In the genomic region with DNA sequence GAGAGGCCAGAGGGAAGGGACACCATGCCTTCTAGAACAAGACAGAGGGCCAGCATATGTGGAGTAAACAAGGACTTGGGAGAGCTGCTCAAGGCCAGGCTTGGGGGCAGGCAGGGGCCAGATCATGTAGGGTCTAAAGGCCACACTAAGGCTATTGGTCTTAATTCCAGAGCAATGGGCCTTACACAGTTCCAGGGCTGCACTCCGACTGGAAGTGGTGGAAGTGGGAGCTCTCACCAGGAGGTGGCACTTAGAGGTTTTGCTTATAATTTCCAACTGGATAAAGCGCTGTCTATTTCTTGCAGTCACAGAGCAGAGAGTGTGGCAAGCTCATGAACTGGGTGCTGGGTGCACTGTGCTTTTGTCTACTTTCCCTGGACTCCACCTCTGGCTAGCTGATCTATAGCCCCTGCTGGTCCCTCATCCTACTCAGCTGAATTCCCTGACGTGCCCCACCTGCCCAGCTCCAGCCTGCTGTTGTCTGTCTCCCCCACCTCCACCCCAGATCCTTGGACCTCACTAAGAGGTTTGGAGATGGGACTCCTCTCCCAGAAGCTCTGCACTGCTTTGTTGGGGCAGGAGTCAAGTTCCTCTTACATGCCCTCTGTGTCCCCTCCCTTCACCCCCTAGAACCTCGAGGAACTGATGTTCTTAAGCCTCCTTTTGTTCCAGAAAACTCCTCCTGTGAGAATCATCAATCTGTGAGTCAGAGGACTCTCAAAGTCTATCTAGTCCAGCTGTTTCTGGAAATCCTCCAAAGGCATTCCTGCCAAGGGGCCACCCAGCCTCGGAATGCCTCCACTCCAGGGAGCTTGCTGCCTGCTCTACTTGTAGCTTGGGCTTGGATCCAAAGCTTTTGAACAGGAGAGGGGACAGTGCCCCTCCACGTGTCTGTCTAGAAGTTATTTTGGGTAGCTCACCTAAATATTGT, we compare ENCODE assay signal across 12 cellular contexts. TPM values are rescaled to one million over a fixed set of nuclear protein-coding genes. Genes with fewer than 3 reads are reported as not detected.
DNase-seq lines count a peak whose midpoint lies in the region; ATAC-seq and TF ChIP-seq lines count a peak whose summit lies in the region.
"Had no signal": no experiment of that assay in that cellular context is flagged by ENCODE, and none has a peak within 500 bp of the region (broad histone marks: within the 10 kb centered on the region; RNA-seq: fewer than 3 reads in every experiment).

No MANE protein-coding gene starts in this region.

- ATAC-seq in omental fat pad (ENCODE audit: low FRiP score), result peak; percentile 66
- no peak for ATAC-seq in GM18519 (IDR thresholded peaks at IDR 0.05; ENCODE audit: low FRiP score, unreplicated experiment)
- ATAC-seq in mucosa of descending colon, result no peak

- peak overlapping the region; percentile 14 to 61 (median 40); a peak in 19 of 22 replicates for H3K4me2 ChIP-seq in BLaER1 treated with 17β-estradiol and CSF1 and Interleukin-3, amounts not matched to agents 10 nM and 100 nM

- H3K27ac ChIP-seq in BLaER1 treated with 17β-estradiol and CSF1 and Interleukin-3, amounts not matched to agents 10 nM and 100 nM, result no peak overlapping the region
- H3K27ac ChIP-seq: tibial artery had no signal

- H3K27me3 ChIP-seq in BLaER1 treated with 17β-estradiol and CSF1 and Interleukin-3, amounts not matched to agents 10 nM and 100 nM, result no peaks in the 10 kb centered on the region
- H3K27me3 ChIP-seq: tibial artery had no signal

- no peaks in the 10 kb centered on the region for H3K36me3 ChIP-seq in BLaER1 treated with 17β-estradiol and CSF1 and Interleukin-3, amounts not matched to agents 10 nM and 100 nM
- no peaks in the 10 kb centered on the region for H3K36me3 ChIP-seq in mucosa of descending colon (ENCODE audit: low read depth)
- H3K36me3 ChIP-seq: tibial artery had no signal

- no peaks in the 10 kb centered on the region for H4K20me1 ChIP-seq in BLaER1 treated with 17β-estradiol and CSF1 and Interleukin-3, amounts not matched to agents 10 nM and 100 nM

- peak; percentile 62 for DNase-seq in NCI-H226
- peak; percentile 54 for DNase-seq in epithelial cell of proximal tubule (ENCODE audit: low read depth)
- no peak for DNase-seq in omental fat pad (ENCODE audit: low spot score)
- no peak for DNase-seq in ureter (ENCODE audit: low spot score)
- DNase-seq in NCI-H1417 (lab: John Stamatoyannopoulos, UW), result no peak
- DNase-seq in mucosa of descending colon, result no peak
- DNase-seq: effector CD8-positive, alpha-beta T cell; NCI-H524; tibial artery had no signal

- peaks cover 33 to 50% (median 42%) of the 10 kb centered on the region in 10 experiments for H3K4me1 ChIP-seq in BLaER1 treated with 17β-estradiol and CSF1 and Interleukin-3, amounts not matched to agents 10 nM and 100 nM
- no peaks in the 10 kb centered on the region for H3K4me1 ChIP-seq in mucosa of descending colon (ENCODE audit: low read depth)

- H3K9ac ChIP-seq in BLaER1 treated with 17β-estradiol and CSF1 and Interleukin-3, amounts not matched to agents 10 nM and 100 nM, result 0 out of 22 replicates have a peak overlapping the region, but pooled peaks of 1 of the 11 experiments have one; percentile 14

- H3K9me3 ChIP-seq in BLaER1 treated with 17β-estradiol and CSF1 and Interleukin-3, amounts not matched to agents 10 nM and 100 nM (replicated peaks in 1 of 11), result peaks cover 0 to 6% (median 0%) of the 10 kb centered on the region in 11 experiments; a peak in 3 of 22 replicates
- no peaks in the 10 kb centered on the region for H3K9me3 ChIP-seq in mucosa of descending colon
- H3K9me3 ChIP-seq: tibial artery had no signal

- intact Hi-C loops in mucosa of descending colon (cut with DNase I, micrococcal nuclease), result no loop called here

- no peak overlapping the region for H3K4me3 ChIP-seq in BLaER1 treated with 17β-estradiol and CSF1 and Interleukin-3, amounts not matched to agents 10 nM and 100 nM
- no peak overlapping the region for H3K4me3 ChIP-seq in epithelial cell of proximal tubule (ENCODE audit: low read depth, low read length)
- no peak overlapping the region for H3K4me3 ChIP-seq in mucosa of descending colon
- H3K4me3 ChIP-seq: lung, tibial artery had no signal

- TF ChIP-seq CTCF in epithelial cell of proximal tubule (conservative IDR thresholded peaks at IDR 0.05; ENCODE audit: low read depth, low read length) (no peak), omental fat pad (IDR thresholded peaks at IDR 0.05) (no peak), mucosa of descending colon (IDR thresholded peaks at IDR 0.05) (no peak)

RNA-seq across cellular contexts. Expression of gene KSR1, which starts 48.1 kb away (rescaled TPM):
- total RNA-seq in epithelial cell of proximal tubule (7.2 and 19.9 TPM in 2 replicates), omental fat pad (10 to 100 TPM; 25.8 to 42.3 (median 33.9) TPM), ureter (61.9 TPM), mucosa of descending colon (10 to 100 TPM; 20.5 to 50.4 (median 21.3) TPM)

Comparison
In these comparisons a context has a peak if more than half of its experiments do, and no peak if none do; other contexts are left out.
1. DNase-seq: peak in NCI-H226 (single experiment) and epithelial cell of proximal tubule (single experiment); none in omental fat pad (single experiment), ureter (single experiment), NCI-H1417 (0 of 3) and mucosa of descending colon (0 of 3).